ENCODE assay signal across 9 cellular contexts in the genomic region with DNA sequence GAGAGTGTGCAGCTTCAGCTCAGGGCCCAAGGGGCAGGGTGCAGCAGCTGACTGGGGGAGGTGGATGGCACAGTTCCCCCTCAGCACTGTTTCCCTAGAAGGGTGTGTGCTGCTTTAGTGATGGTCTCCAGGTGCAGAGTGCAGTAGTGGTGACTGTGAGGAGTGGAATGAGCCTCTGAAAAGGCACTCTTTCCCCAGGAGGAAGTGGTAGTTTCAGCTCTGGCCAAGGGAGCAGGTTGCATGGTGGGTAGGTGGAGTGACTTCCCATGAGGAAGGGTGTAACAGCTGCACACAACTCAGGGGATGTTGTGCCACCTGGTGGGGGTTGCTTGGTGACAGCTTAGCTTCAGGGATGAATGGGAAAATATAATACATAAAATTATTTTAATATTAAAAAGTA.
DNase-seq lines count a peak whose midpoint lies in the region; ATAC-seq and TF ChIP-seq lines count a peak whose summit lies in the region.
"Had no signal": no experiment of that assay in that cellular context is flagged by ENCODE, and none has a peak within 500 bp of the region (broad histone marks: within the 10 kb centered on the region; RNA-seq: fewer than 3 reads in every experiment).

No MANE protein-coding gene starts in this region.

- H3K27ac Mint-ChIP-seq in activated T-cell treated with anti-CD3 and anti-CD28 coated beads, Interleukin-2, amount 50 U/mL, for 72 hours = no peak overlapping the region

- H3K36me3 Mint-ChIP-seq in activated T-cell treated with anti-CD3 and anti-CD28 coated beads, Interleukin-2, amount 50 U/mL, for 72 hours (ENCODE audit: insufficient read depth in 2 of 2) = no peaks in the 10 kb centered on the region

- no peak for TF ChIP-seq POLR2A in sigmoid colon (IDR thresholded peaks at IDR 0.05)

- no peaks in the 10 kb centered on the region for H3K36me3 ChIP-seq in sigmoid colon
- H3K36me3 ChIP-seq: thoracic aorta had no signal

- H3K27me3 Mint-ChIP-seq in activated T-cell treated with anti-CD3 and anti-CD28 coated beads, Interleukin-2, amount 50 U/mL, for 72 hours (ENCODE audit: low read depth) = no peaks in the 10 kb centered on the region

- no peak for TF ChIP-seq CTCF in sigmoid colon (IDR thresholded peaks at IDR 0.05)

- intact Hi-C loops in sigmoid colon (cut with DNase I) = no loop called here

- peak; percentile 66 for DNase-seq in DMS 273 (lab: John Stamatoyannopoulos, UW; ENCODE audit: unreplicated experiment)
- DNase-seq in H4 (ENCODE audit: low spot score) = peak; percentile 29
- DNase-seq in NCI-H146 (lab: John Stamatoyannopoulos, UW) = peak; percentile 63
- DNase-seq in fibroblast of peridontal ligament (ENCODE audit: extremely low read depth) = peak; percentile 13
- DNase-seq in sigmoid colon = no peak
- DNase-seq in stimulated activated naive CD4-positive, alpha-beta T cell (lab: John Stamatoyannopoulos, UW) = no peak
- no peak for DNase-seq in anterior cingulate cortex (lab: John Stamatoyannopoulos, UW)
- DNase-seq in activated T-cell treated with anti-CD3 and anti-CD28 coated beads, Interleukin-2, amount 50 U/mL, for 72 hours = no peak

- no peak for ATAC-seq in activated T-cell treated with anti-CD3 and anti-CD28 coated beads, Interleukin-2, amount 50 U/mL, for 72 hours (replicated peaks in 1 of 2)

- H3K4me3 Mint-ChIP-seq in activated T-cell treated with anti-CD3 and anti-CD28 coated beads, Interleukin-2, amount 50 U/mL, for 72 hours = no peak overlapping the region

- no peak overlapping the region for H3K27ac ChIP-seq in sigmoid colon
- H3K27ac ChIP-seq: thoracic aorta had no signal

- H3K4me1 Mint-ChIP-seq in activated T-cell treated with anti-CD3 and anti-CD28 coated beads, Interleukin-2, amount 50 U/mL, for 72 hours (ENCODE audit: low read depth) = no peaks in the 10 kb centered on the region

- TF ChIP-seq EP300 in sigmoid colon (IDR thresholded peaks at IDR 0.05) = no peak

- no peaks in the 10 kb centered on the region for H3K27me3 ChIP-seq in sigmoid colon

- H3K4me1 ChIP-seq in sigmoid colon = no peaks in the 10 kb centered on the region

- no peak overlapping the region for H3K4me3 ChIP-seq in sigmoid colon
- H3K4me3 ChIP-seq: thoracic aorta had no signal

- peaks cover 2 to 9% of the 10 kb centered on the region in 2 donors for H3K9me3 Mint-ChIP-seq in activated T-cell treated with anti-CD3 and anti-CD28 coated beads, Interleukin-2, amount 50 U/mL, for 72 hours

- no peaks in the 10 kb centered on the region for H3K9me3 ChIP-seq in sigmoid colon
- H3K9me3 ChIP-seq: thoracic aorta had no signal

Comparison
In these comparisons a context has a peak if more than half of its experiments do, and no peak if none do; other contexts are left out.
1. DNase-seq: peak in DMS 273 (single experiment), H4 (single experiment), NCI-H146 (single experiment) and fibroblast of peridontal ligament (single experiment); none in sigmoid colon (single experiment), stimulated activated naive CD4-positive, alpha-beta T cell (0 of 6), anterior cingulate cortex (0 of 58) and activated T-cell treated with anti-CD3 and anti-CD28 coated beads, Interleukin-2, amount 50 U/mL, for 72 hours (0 of 2).